1 cellular context compared by ENCODE assay signal in the genomic region with DNA sequence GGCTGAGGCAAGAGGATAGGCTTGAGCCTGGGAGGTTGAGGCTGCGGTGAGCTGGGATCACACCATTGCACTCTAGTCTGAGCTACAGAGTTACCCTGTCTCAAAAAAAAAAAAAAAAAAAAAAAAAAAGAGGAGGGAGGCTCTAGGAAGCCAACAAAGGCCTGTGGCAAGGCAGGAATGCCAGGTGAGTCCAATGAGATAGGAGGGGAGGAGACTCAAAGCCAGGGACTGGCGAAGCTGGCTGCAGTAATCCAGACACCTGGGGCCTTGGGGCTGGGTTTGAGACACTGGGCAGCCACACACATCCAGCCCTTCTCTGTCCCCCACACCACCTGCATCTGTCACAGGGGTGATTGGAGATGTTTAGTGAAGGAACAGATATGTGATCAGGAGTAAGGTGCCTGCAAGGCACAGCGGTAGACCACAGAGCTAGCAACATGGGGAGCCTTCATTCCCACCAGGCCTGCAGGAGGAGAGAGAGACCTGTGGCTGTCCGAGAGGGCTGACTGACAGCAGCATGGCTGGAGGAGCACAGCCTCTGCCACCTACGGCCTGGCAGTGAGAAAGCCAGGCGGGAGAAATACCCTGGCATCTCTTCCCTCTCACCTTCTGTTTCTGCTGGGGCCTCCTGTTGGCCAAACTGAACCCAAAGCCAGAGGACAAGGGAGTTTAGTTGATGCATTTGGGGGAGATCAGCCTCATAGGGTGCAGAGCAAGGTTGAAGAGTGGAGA.
TF ChIP-seq lines count a peak whose summit lies in the region.

No MANE protein-coding gene starts in this region.

TF ChIP-seq in WTC11, 78 proteins besides CTCF, POLR2A, EP300 and RAD21 (continued from another document):
- no peak for TF ChIP-seq PRDM15 (CRISPR knock-in tag; IDR thresholded peaks at IDR 0.05)
TF ChIP-seq in WTC11: peak in this region for 0.
